ENCODE assay signal across 1 cellular context in genomic region chr2:11753452-11753885, GRCh38.
A peak's percentile ranks its signal among the peaks of the same experiment; 100 is the strongest.
TF ChIP-seq lines count a peak whose summit lies in the region.

No MANE protein-coding gene starts in this region.

TF ChIP-seq in K562, 482 proteins besides CTCF, POLR2A, EP300 and RAD21 (continued from another document and continues in another):
- no peak for TF ChIP-seq CREB3L1 (IDR thresholded peaks at IDR 0.05; ENCODE audit: borderline replicate concordance, low read depth)
- TF ChIP-seq KLF16 (IDR thresholded peaks at IDR 0.05): peak; percentile 66; the same call in 1 of the 2 replicates
- no peak for TF ChIP-seq ZFP36 (IDR thresholded peaks at IDR 0.05; ENCODE audit: low read depth, low read length, partially characterized antibody)
- no peak for TF ChIP-seq SETDB1 (IDR thresholded peaks at IDR 0.05; ENCODE audit: low read length)
- no peak for TF ChIP-seq ZNF134 (CRISPR knock-in tag; conservative IDR thresholded peaks at IDR 0.05)
- peak; percentile 81 for TF ChIP-seq SOX6 (IDR thresholded peaks at IDR 0.05)
- no peak for TF ChIP-seq MAFF (IDR thresholded peaks at IDR 0.05; ENCODE audit: low read length)
- TF ChIP-seq EP400 (IDR thresholded peaks at IDR 0.05): no peak
- no peak for TF ChIP-seq GTF2B (IDR thresholded peaks at IDR 0.05; ENCODE audit: extremely low read depth, insufficient read length)
- 0 out of 2 replicates have a peak, but pooled peaks have one; percentile 21 for TF ChIP-seq LEF1 (IDR thresholded peaks at IDR 0.05)
- TF ChIP-seq ZNF12 (CRISPR knock-in tag; IDR thresholded peaks at IDR 0.05): no peak
- no peak for TF ChIP-seq TAF9B (IDR thresholded peaks at IDR 0.05; ENCODE audit: partially characterized antibody)
- no peak for TF ChIP-seq CREB1 (IDR thresholded peaks at IDR 0.05)
- TF ChIP-seq CREB1 (CRISPR knock-in tag; IDR thresholded peaks at IDR 0.05): no peak
- no peak for TF ChIP-seq ZNF253 (CRISPR knock-in tag; conservative IDR thresholded peaks at IDR 0.05)
- TF ChIP-seq SLC30A9 (CRISPR knock-in tag; IDR thresholded peaks at IDR 0.05): no peak
- no peak for TF ChIP-seq FOXJ3 (CRISPR knock-in tag; IDR thresholded peaks at IDR 0.05)
- no peak for TF ChIP-seq ZNF316 (IDR thresholded peaks at IDR 0.05)
- no peak for TF ChIP-seq SMAD1 (IDR thresholded peaks at IDR 0.05; ENCODE audit: low read depth, low read length, partially characterized antibody)
- TF ChIP-seq DPF2 (IDR thresholded peaks at IDR 0.05): peak; percentile 86
- TF ChIP-seq ZBTB26 (CRISPR knock-in tag; IDR thresholded peaks at IDR 0.05): no peak
- TF ChIP-seq TAF7 (tag; IDR thresholded peaks at IDR 0.05): no peak
- TF ChIP-seq GATA2 (CRISPR knock-in tag; IDR thresholded peaks at IDR 0.05): no peak
- TF ChIP-seq TEAD4 (IDR thresholded peaks at IDR 0.05; ENCODE audit: low read length): peak; percentile 77
- no peak for TF ChIP-seq TEAD4 (CRISPR knock-in tag; IDR thresholded peaks at IDR 0.05; ENCODE audit: borderline replicate concordance)
- TF ChIP-seq NR2C2 (CRISPR knock-in tag; IDR thresholded peaks at IDR 0.05): no peak
- TF ChIP-seq NR2C2 (tag; IDR thresholded peaks at IDR 0.05): no peak
- TF ChIP-seq ZNF184 (CRISPR knock-in tag; IDR thresholded peaks at IDR 0.05): no peak
- TF ChIP-seq COPS2 (conservative IDR thresholded peaks at IDR 0.05): no peak
- no peak for TF ChIP-seq CLOCK (CRISPR knock-in tag; IDR thresholded peaks at IDR 0.05; ENCODE audit: borderline replicate concordance)
- no peak for TF ChIP-seq ILK (tag; IDR thresholded peaks at IDR 0.05; ENCODE audit: borderline replicate concordance, low read depth)
- no peak for TF ChIP-seq NCOA6 (IDR thresholded peaks at IDR 0.05)
- no peak for TF ChIP-seq ZSCAN32 (CRISPR knock-in tag; IDR thresholded peaks at IDR 0.05)
- TF ChIP-seq THAP7 (CRISPR knock-in tag; IDR thresholded peaks at IDR 0.05): no peak
- peak; percentile 92 for TF ChIP-seq SMAD4 (CRISPR knock-in tag; conservative IDR thresholded peaks at IDR 0.05)
- TF ChIP-seq PKNOX1 (IDR thresholded peaks at IDR 0.05): peak; percentile 86
- TF ChIP-seq CCAR2 (IDR thresholded peaks at IDR 0.05; ENCODE audit: low read depth, low read length): no peak
- no peak for TF ChIP-seq HDAC2 (IDR thresholded peaks at IDR 0.05)
- TF ChIP-seq MAX (CRISPR knock-in tag; IDR thresholded peaks at IDR 0.05): no peak
- no peak for TF ChIP-seq CBX8 (IDR thresholded peaks at IDR 0.05; ENCODE audit: borderline replicate concordance, extremely low read depth, low read depth, low read length, poor library complexity, severe bottlenecking)
- TF ChIP-seq ATF1 (CRISPR knock-in tag; IDR thresholded peaks at IDR 0.05): no peak
- no peak; the same call in 1 of the 2 replicates for TF ChIP-seq ATF1 (tag; IDR thresholded peaks at IDR 0.05)
- TF ChIP-seq BMI1 (IDR thresholded peaks at IDR 0.05; ENCODE audit: low read length): no peak
- TF ChIP-seq NFE2L1 (tag; IDR thresholded peaks at IDR 0.05; ENCODE audit: borderline replicate concordance, low read depth): no peak
- no peak for TF ChIP-seq ZNF354B (CRISPR knock-in tag; IDR thresholded peaks at IDR 0.05)
- no peak for TF ChIP-seq TFE3 (CRISPR knock-in tag; IDR thresholded peaks at IDR 0.05)
- no peak for TF ChIP-seq SRSF9 (IDR thresholded peaks at IDR 0.05; ENCODE audit: borderline replicate concordance, low read depth, low read length)
- TF ChIP-seq HMG20A (CRISPR knock-in tag; conservative IDR thresholded peaks at IDR 0.05): no peak
- no peak for TF ChIP-seq ZNF239 (CRISPR knock-in tag; IDR thresholded peaks at IDR 0.05)
- no peak for TF ChIP-seq MNT (conservative IDR thresholded peaks at IDR 0.05)
- no peak for TF ChIP-seq SAP30 (IDR thresholded peaks at IDR 0.05; ENCODE audit: borderline replicate concordance, insufficient read depth, low read depth, low read length, poor library complexity, severe bottlenecking)
- no peak for TF ChIP-seq PCBP1 (IDR thresholded peaks at IDR 0.05; ENCODE audit: low read depth, low read length, poor library complexity, severe bottlenecking)
- no peak for TF ChIP-seq TCF15 (CRISPR knock-in tag; IDR thresholded peaks at IDR 0.05)
- TF ChIP-seq NFE2 (IDR thresholded peaks at IDR 0.05; ENCODE audit: low read depth): peak; percentile 56
- no peak for TF ChIP-seq HSF4 (CRISPR knock-in tag; IDR thresholded peaks at IDR 0.05; ENCODE audit: borderline replicate concordance)
- peak; percentile 45; the same call in 1 of the 2 replicates for TF ChIP-seq ZBTB2 (IDR thresholded peaks at IDR 0.05)
- no peak for TF ChIP-seq MECOM (CRISPR knock-in tag; IDR thresholded peaks at IDR 0.05)
- no peak for TF ChIP-seq DNMT1 (IDR thresholded peaks at IDR 0.05)
- no peak for TF ChIP-seq U2AF2 (optimal IDR thresholded peaks at IDR 0.05; ENCODE audit: low read depth, low read length)
- no peak; the same call in 1 of the 2 replicates for TF ChIP-seq MYC (IDR thresholded peaks at IDR 0.05; ENCODE audit: low read depth, low read length)
- no peak for TF ChIP-seq MYC (CRISPR knock-in tag; IDR thresholded peaks at IDR 0.05; ENCODE audit: borderline replicate concordance, low read depth)
- TF ChIP-seq NFIC (IDR thresholded peaks at IDR 0.05): 0 out of 2 replicates have a peak, but pooled peaks have one; percentile 8
- TF ChIP-seq USF1 (CRISPR knock-in tag; IDR thresholded peaks at IDR 0.05): no peak
- no peak for TF ChIP-seq PTTG1 (tag; IDR thresholded peaks at IDR 0.05; ENCODE audit: low read depth)
- no peak for TF ChIP-seq RBM22 (IDR thresholded peaks at IDR 0.05; ENCODE audit: low read depth, low read length, poor library complexity, severe bottlenecking)
